In genomic region chr5:42586625-42587024, GRCh38 we compare ENCODE assay signal across 20 cellular contexts.
DNase-seq lines count a peak whose midpoint lies in the region; ATAC-seq, FAIRE-seq and TF ChIP-seq lines count a peak whose summit lies in the region.
"Had no signal": no experiment of that assay in that cellular context is flagged by ENCODE, and none has a peak within 500 bp of the region (broad histone marks: within the 10 kb centered on the region; RNA-seq: fewer than 3 reads in every experiment).

No MANE protein-coding gene starts in this region.

- no peaks in the 10 kb centered on the region for H3K36me3 Mint-ChIP-seq in activated naive CD8-positive, alpha-beta T cell treated with anti-CD3 and anti-CD28 coated beads, Interleukin-2, amount 50 U/mL, for 24 hours (ENCODE audit: low read depth)
- no peaks in the 10 kb centered on the region for H3K36me3 Mint-ChIP-seq in neural progenitor cell
- H3K36me3 Mint-ChIP-seq: activated CD8-positive, alpha-beta memory T cell treated with anti-CD3 and anti-CD28 coated beads, Interleukin-2, amount 10 ng/mL, durations not matched to agents 7 days and 5 days; naive thymus-derived CD8-positive, alpha-beta T cell had no signal

- TF ChIP-seq EP300 in HepG2 (IDR thresholded peaks at IDR 0.05; ENCODE audit: low read depth in 2 of 2, low read length in 2 of 2) (no peak), HepG2 (CRISPR knock-in tag; IDR thresholded peaks at IDR 0.05; ENCODE audit: borderline replicate concordance) (no peak)

- H3K4me3 ChIP-seq in liver (ENCODE audit: low read depth in 1 of 3, low read length in 3 of 3) (no peak overlapping the region), HepG2 (replicated peaks in 1 of 3; ENCODE audit: insufficient read depth in 1 of 3, low read depth in 2 of 3, low read length in 3 of 3) (no peak overlapping the region), right atrium auricular region (no peak overlapping the region), neural progenitor cell (no peak overlapping the region), mesenchymal stem cell (ENCODE audit: insufficient read depth in 1 of 2, low read depth in 1 of 2, low read length in 2 of 2) (no peak overlapping the region)
- H3K4me3 ChIP-seq: BLaER1 treated with 17β-estradiol and CSF1 and Interleukin-3, amounts not matched to agents 10 nM and 100 nM; lower lobe of right lung had no signal

- no peak overlapping the region for H3K4me2 ChIP-seq in HepG2 (ENCODE audit: low read depth, low read length)
- H3K4me2 ChIP-seq in neural progenitor cell = no peak overlapping the region
- H3K4me2 ChIP-seq in mesenchymal stem cell (ENCODE audit: low read length, poor library complexity, severe bottlenecking) = no peak overlapping the region
- H3K4me2 ChIP-seq: BLaER1 treated with 17β-estradiol and CSF1 and Interleukin-3, amounts not matched to agents 10 nM and 100 nM had no signal

- no TSS peak for BruUV-seq in HepG2 (replicated peaks; lab: Mats Ljungman, UMichigan)

- CTCF ChIA-PET in HepG2 (lab: Yijun Ruan, JAX; ENCODE audit: low intra/inter-chr PET ratio, low total read pairs) = no interaction called here

- H3K9me3 Mint-ChIP-seq in activated naive CD8-positive, alpha-beta T cell treated with anti-CD3 and anti-CD28 coated beads, Interleukin-2, amount 50 U/mL, for 24 hours = no peaks in the 10 kb centered on the region
- H3K9me3 Mint-ChIP-seq in neural progenitor cell = no peaks in the 10 kb centered on the region
- H3K9me3 Mint-ChIP-seq: activated B cell treated with CpG ODN at 0.5 μM for 24 hours; naive thymus-derived CD8-positive, alpha-beta T cell had no signal

- no peak overlapping the region for H3K4ac ChIP-seq in mesenchymal stem cell (ENCODE audit: low read depth in 1 of 2, low read length in 2 of 2)

- H3K18ac ChIP-seq in mesenchymal stem cell (ENCODE audit: low read depth in 1 of 2, low read length in 2 of 2) = no peak overlapping the region

- TF ChIP-seq RAD21 in liver (IDR thresholded peaks at IDR 0.05) (peak; percentile 37 to 46), HepG2 (CRISPR knock-in tag; IDR thresholded peaks at IDR 0.05) (no peak)

- no peak for TF ChIP-seq CTCF in liver (IDR thresholded peaks at IDR 0.05; ENCODE audit: low read depth, low read length, missing input control)
- no peak for TF ChIP-seq CTCF in HepG2 (CRISPR knock-in tag; IDR thresholded peaks at IDR 0.05)
- TF ChIP-seq CTCF in right atrium auricular region (IDR thresholded peaks at IDR 0.05) = no peak
- TF ChIP-seq CTCF in neural progenitor cell (IDR thresholded peaks at IDR 0.05) = no peak

- no peaks in the 10 kb centered on the region for H3K4me1 Mint-ChIP-seq in activated naive CD8-positive, alpha-beta T cell treated with anti-CD3 and anti-CD28 coated beads, Interleukin-2, amount 50 U/mL, for 24 hours
- H3K4me1 Mint-ChIP-seq in neural progenitor cell = peaks cover 7% of the 10 kb centered on the region
- H3K4me1 Mint-ChIP-seq: activated CD8-positive, alpha-beta memory T cell treated with anti-CD3 and anti-CD28 coated beads, Interleukin-2, amount 10 ng/mL, durations not matched to agents 7 days and 5 days had no signal

- H3K27ac ChIP-seq in liver (ENCODE audit: low read depth in 1 of 2, low read length in 2 of 2) = peak overlapping the region; percentile 2 to 48
- H3K27ac ChIP-seq in HepG2 (ENCODE audit: extremely low read length, insufficient read depth, low read length) = no peak overlapping the region
- peak overlapping the region; percentile 72 to 75 for H3K27ac ChIP-seq in right atrium auricular region
- no peak overlapping the region for H3K27ac ChIP-seq in neural progenitor cell
- H3K27ac ChIP-seq in mesenchymal stem cell (ENCODE audit: low read length, poor library complexity, severe bottlenecking) = no peak overlapping the region
- H3K27ac ChIP-seq: BLaER1 treated with 17β-estradiol and CSF1 and Interleukin-3, amounts not matched to agents 10 nM and 100 nM; foreskin keratinocyte; lower lobe of right lung; suprapubic skin had no signal

- no peaks in the 10 kb centered on the region for H3K9me3 ChIP-seq in liver (ENCODE audit: control insufficient read depth in 4 of 4, low read length in 3 of 4)
- no peaks in the 10 kb centered on the region for H3K9me3 ChIP-seq in HepG2 (ENCODE audit: low read length)
- H3K9me3 ChIP-seq in right atrium auricular region = no peaks in the 10 kb centered on the region
- H3K9me3 ChIP-seq in neural progenitor cell (ENCODE audit: low read depth) = no peaks in the 10 kb centered on the region
- no peaks in the 10 kb centered on the region for H3K9me3 ChIP-seq in mesenchymal stem cell (ENCODE audit: control insufficient read depth, low read length)
- H3K9me3 ChIP-seq: lower lobe of right lung, suprapubic skin had no signal

- in situ Hi-C loops in HepG2 (cut with HindIII; ENCODE audit: extremely low pct_ligation_motif_present, low pct_unique_long_range_greater_than_20kb) = loop anchor here (25.0 kb wide), 1 partner anchor 724 kb away; the partner anchor contains the start of gene OXCT1

- no peaks in the 10 kb centered on the region for H3K79me1 ChIP-seq in mesenchymal stem cell (replicated peaks; ENCODE audit: low read length, poor library complexity, severe bottlenecking)

- H2BK120ac ChIP-seq in mesenchymal stem cell (ENCODE audit: low read depth, low read length) = no peak overlapping the region

- H3K14ac ChIP-seq in mesenchymal stem cell (ENCODE audit: low read length in 2 of 2) = no peak overlapping the region

- H4K91ac ChIP-seq in mesenchymal stem cell (ENCODE audit: low read length) = no peak overlapping the region

- DNase-seq in HepG2 (ENCODE audit: low spot score) = no peak
- DNase-seq in right atrium auricular region (ENCODE audit: low spot score) = no peak
- peak; percentile 11 for DNase-seq in putamen (ENCODE audit: low spot score)
- no peak for DNase-seq in activated naive CD8-positive, alpha-beta T cell treated with anti-CD3 and anti-CD28 coated beads, Interleukin-2, amount 50 U/mL, for 24 hours
- DNase-seq in neural progenitor cell (ENCODE audit: low spot score) = no peak
- DNase-seq in mesenchymal stem cell = no peak
- DNase-seq: activated B cell treated with CpG ODN at 0.5 μM for 24 hours; activated CD8-positive, alpha-beta memory T cell treated with anti-CD3 and anti-CD28 coated beads, Interleukin-2, amount 10 ng/mL, durations not matched to agents 7 days and 5 days; amniotic stem cell; foreskin keratinocyte; lower lobe of right lung; naive thymus-derived CD8-positive, alpha-beta T cell; NCI-H1436 treated with DMSO at 0.1 percent for 48 hours; NCI-H226 had no signal

- H3K79me2 ChIP-seq in HepG2 (ENCODE audit: insufficient read depth, low read length) (no peaks in the 10 kb centered on the region), neural progenitor cell (ENCODE audit: low read depth) (no peaks in the 10 kb centered on the region)

- POLR2A ChIA-PET in HepG2 (lab: Yijun Ruan, JAX) = no interaction called here

- no peak overlapping the region for H2AFZ ChIP-seq in HepG2 (ENCODE audit: low read length)
- no peak overlapping the region for H2AFZ ChIP-seq in neural progenitor cell (replicated peaks)
- H2AFZ ChIP-seq in mesenchymal stem cell (ENCODE audit: low read depth, low read length) = no peak overlapping the region

- H2AK5ac ChIP-seq in mesenchymal stem cell (ENCODE audit: low read length, severe bottlenecking) = no peak overlapping the region

- H3K4me1 ChIP-seq in liver (ENCODE audit: control insufficient read depth in 4 of 4, insufficient read depth in 4 of 4, low read length in 3 of 4) = peaks cover 7 to 65% (median 49%) of the 10 kb centered on the region in 4 donors
- H3K4me1 ChIP-seq in HepG2 (ENCODE audit: insufficient read depth, low read length) = no peaks in the 10 kb centered on the region
- H3K4me1 ChIP-seq in right atrium auricular region = peaks cover 0 to 56% of the 10 kb centered on the region in 2 donors
- H3K4me1 ChIP-seq in neural progenitor cell = no peaks in the 10 kb centered on the region
- H3K4me1 ChIP-seq in mesenchymal stem cell (ENCODE audit: control insufficient read depth, insufficient read depth, low read depth, low read length) = no peaks in the 10 kb centered on the region
- H3K4me1 ChIP-seq: foreskin keratinocyte had no signal

- H3F3A ChIP-seq in neural progenitor cell (ENCODE audit: low read depth) = no peaks in the 10 kb centered on the region

- H4K8ac ChIP-seq in mesenchymal stem cell (ENCODE audit: low read length) = no peak overlapping the region

- H3K36me3 ChIP-seq in liver (ENCODE audit: control insufficient read depth in 4 of 4, insufficient read depth in 3 of 4, low read depth in 1 of 4, low read length in 3 of 4) = peaks cover 0 to 8% (median under 1%) of the 10 kb centered on the region in 4 donors
- H3K36me3 ChIP-seq in HepG2 (replicated peaks in 1 of 2; ENCODE audit: control insufficient read depth in 1 of 2, insufficient read depth in 2 of 2, low read length in 2 of 2) = no peaks in the 10 kb centered on the region
- no peaks in the 10 kb centered on the region for H3K36me3 ChIP-seq in right atrium auricular region
- no peaks in the 10 kb centered on the region for H3K36me3 ChIP-seq in neural progenitor cell
- H3K36me3 ChIP-seq in mesenchymal stem cell (ENCODE audit: control insufficient read depth in 1 of 2, insufficient read depth in 2 of 2, low read depth in 1 of 2, low read length in 2 of 2) = no peaks in the 10 kb centered on the region
- H3K36me3 ChIP-seq: BLaER1 treated with 17β-estradiol and CSF1 and Interleukin-3, amounts not matched to agents 10 nM and 100 nM; lower lobe of right lung; suprapubic skin had no signal

- intact Hi-C loops in HepG2 (cut with micrococcal nuclease; ENCODE audit: unreplicated experiment) = no loop called here

- 10% methylated on average over 4 of the region's 4 CpGs for WGBS in liver
- WGBS in HepG2 (ENCODE audit: low lambda C conversion rate) = 0% methylated on average over 4 of the region's 4 CpGs
- WGBS in mesenchymal stem cell = 44% methylated on average over 4 of the region's 4 CpGs

- no peak overlapping the region for H3K23ac ChIP-seq in mesenchymal stem cell (ENCODE audit: low read length in 2 of 2)

- H3K9ac ChIP-seq in liver (ENCODE audit: low read depth in 1 of 2, low read length in 2 of 2) (no peak overlapping the region), HepG2 (ENCODE audit: insufficient read depth, low read depth, low read length) (no peak overlapping the region), neural progenitor cell (no peak overlapping the region), mesenchymal stem cell (ENCODE audit: low read length) (no peak overlapping the region)
- H3K9ac ChIP-seq: BLaER1 treated with 17β-estradiol and CSF1 and Interleukin-3, amounts not matched to agents 10 nM and 100 nM had no signal

- no peak overlapping the region for H2BK12ac ChIP-seq in mesenchymal stem cell (ENCODE audit: low read length in 2 of 2)

- ATAC-seq in HepG2 = no peak
- ATAC-seq in GM21360 (IDR thresholded peaks at IDR 0.05; ENCODE audit: unreplicated experiment) = no peak
- no peak for ATAC-seq in activated naive CD8-positive, alpha-beta T cell treated with anti-CD3 and anti-CD28 coated beads, Interleukin-2, amount 50 U/mL, for 24 hours
- ATAC-seq: activated CD8-positive, alpha-beta memory T cell treated with anti-CD3 and anti-CD28 coated beads, Interleukin-2, amount 10 ng/mL, durations not matched to agents 7 days and 5 days; foreskin keratinocyte; lower lobe of right lung; naive thymus-derived CD8-positive, alpha-beta T cell had no signal

- H2BK5ac ChIP-seq in mesenchymal stem cell (ENCODE audit: low read depth, low read length, poor library complexity, severe bottlenecking) = no peak overlapping the region

- FAIRE-seq in HepG2 (lab: Jason Lieb, UNC) = no peak
- FAIRE-seq: A204.1, D721Med had no signal

- H2BK15ac ChIP-seq in mesenchymal stem cell (ENCODE audit: low read depth, poor library complexity, severe bottlenecking) = no peak overlapping the region

- no peaks in the 10 kb centered on the region for H3K27me3 ChIP-seq in liver (ENCODE audit: control insufficient read depth in 4 of 4, insufficient read depth in 4 of 4, low read length in 3 of 4)
- H3K27me3 ChIP-seq in HepG2 (ENCODE audit: control insufficient read depth in 1 of 2, insufficient read depth in 2 of 2, low read length in 2 of 2) = no peaks in the 10 kb centered on the region
- H3K27me3 ChIP-seq in right atrium auricular region = no peaks in the 10 kb centered on the region
- no peaks in the 10 kb centered on the region for H3K27me3 ChIP-seq in neural progenitor cell
- peaks cover 0 to 3% of the 10 kb centered on the region in 2 experiments for H3K27me3 ChIP-seq in mesenchymal stem cell (ENCODE audit: control insufficient read depth in 1 of 2, insufficient read depth in 1 of 2, low read length in 2 of 2)
- H3K27me3 ChIP-seq: BLaER1 treated with 17β-estradiol and CSF1 and Interleukin-3, amounts not matched to agents 10 nM and 100 nM; foreskin keratinocyte; suprapubic skin had no signal

- no peak overlapping the region for H3K27ac Mint-ChIP-seq in activated naive CD8-positive, alpha-beta T cell treated with anti-CD3 and anti-CD28 coated beads, Interleukin-2, amount 50 U/mL, for 24 hours
- H3K27ac Mint-ChIP-seq in neural progenitor cell = no peak overlapping the region
- H3K27ac Mint-ChIP-seq: activated B cell treated with CpG ODN at 0.5 μM for 24 hours; activated CD8-positive, alpha-beta memory T cell treated with anti-CD3 and anti-CD28 coated beads, Interleukin-2, amount 10 ng/mL, durations not matched to agents 7 days and 5 days; naive thymus-derived CD8-positive, alpha-beta T cell had no signal

- H3K27me3 Mint-ChIP-seq in activated naive CD8-positive, alpha-beta T cell treated with anti-CD3 and anti-CD28 coated beads, Interleukin-2, amount 50 U/mL, for 24 hours = peaks cover 11% of the 10 kb centered on the region
- no peaks in the 10 kb centered on the region for H3K27me3 Mint-ChIP-seq in neural progenitor cell (ENCODE audit: insufficient read depth, low read depth)

- H4K20me1 ChIP-seq in HepG2 (ENCODE audit: insufficient read depth, low read length) (no peaks in the 10 kb centered on the region), neural progenitor cell (ENCODE audit: low read depth) (no peaks in the 10 kb centered on the region)
- H4K20me1 ChIP-seq: BLaER1 treated with 17β-estradiol and CSF1 and Interleukin-3, amounts not matched to agents 10 nM and 100 nM had no signal

- H3K4me3 Mint-ChIP-seq in activated naive CD8-positive, alpha-beta T cell treated with anti-CD3 and anti-CD28 coated beads, Interleukin-2, amount 50 U/mL, for 24 hours = no peak overlapping the region
- no peak overlapping the region for H3K4me3 Mint-ChIP-seq in neural progenitor cell
- H3K4me3 Mint-ChIP-seq: activated B cell treated with CpG ODN at 0.5 μM for 24 hours; activated CD8-positive, alpha-beta memory T cell treated with anti-CD3 and anti-CD28 coated beads, Interleukin-2, amount 10 ng/mL, durations not matched to agents 7 days and 5 days; naive thymus-derived CD8-positive, alpha-beta T cell had no signal

- TF ChIP-seq POLR2A in HepG2 (IDR thresholded peaks at IDR 0.05; ENCODE audit: insufficient read depth in 1 of 2, low read depth in 2 of 2, low read length in 2 of 2) = no peak

Comparison
In these comparisons a context has a peak if more than half of its experiments do, and no peak if none do; other contexts are left out.
1. H3K27ac ChIP-seq: peak in liver (2 of 2) and right atrium auricular region (2 of 2); none in HepG2 (single experiment), neural progenitor cell (single experiment) and mesenchymal stem cell (single experiment).